15 cellular contexts compared by ENCODE assay signal in genomic region chr6:76789580-76789979, GRCh38.
A peak's percentile ranks its signal among the peaks of the same experiment; 100 is the strongest.
DNase-seq lines count a peak whose midpoint lies in the region; ATAC-seq and TF ChIP-seq lines count a peak whose summit lies in the region.
"Had no signal": no experiment of that assay in that cellular context is flagged by ENCODE, and none has a peak within 500 bp of the region (broad histone marks: within the 10 kb centered on the region; RNA-seq: fewer than 3 reads in every experiment).

No MANE protein-coding gene starts in this region.

- no peak overlapping the region for H2BK5ac ChIP-seq in H9 (ENCODE audit: insufficient read length, low read length)

- H3K36me3 Mint-ChIP-seq in endodermal cell (ENCODE audit: low read depth) (peaks cover 16% of the 10 kb centered on the region), H9 (ENCODE audit: insufficient read depth in 1 of 3, low read depth in 3 of 3) (peaks cover 0 to 9% (median 4%) of the 10 kb centered on the region in 3 experiments; a peak in 5 of 7 replicates)
- H3K36me3 Mint-ChIP-seq: CD8-positive, alpha-beta memory T cell; IgD-negative memory B cell had no signal

- H2BK20ac ChIP-seq in H9 (ENCODE audit: low read depth, low read length, poor library complexity, severe bottlenecking) = no peak overlapping the region

- H3K56ac ChIP-seq in H9 (ENCODE audit: insufficient read length, low read depth, low read length) = no peak overlapping the region

- no peak overlapping the region for H3K18ac ChIP-seq in H9 (ENCODE audit: insufficient read length, low read depth, low read length)

- H3K9me3 ChIP-seq in endodermal cell (ENCODE audit: control insufficient read depth, low read length) (peaks cover 23% of the 10 kb centered on the region), stomach (peaks cover 0 to 12% (median 3%) of the 10 kb centered on the region in 4 donors), H9 (ENCODE audit: control insufficient read depth, low read depth, low read length) (no peaks in the 10 kb centered on the region)
- H3K9me3 ChIP-seq: BLaER1, Caco-2 had no signal

- WGBS in endodermal cell (ENCODE audit: insufficient coverage in 1 of 2, insufficient read length in 1 of 2), 2 experiments = 88 to 96% methylated on average over 3 of the region's 3 CpGs
- 71 to 90% (median 80%) methylated on average over 3 of the region's 3 CpGs for WGBS in stomach, 5 donors
- WGBS in H9 (ENCODE audit: extremely low coverage, insufficient read length, low lambda C conversion rate) = no CpG with 5 or more reads among the region's 3 CpGs

- H4K8ac ChIP-seq in H9 (replicated peaks; ENCODE audit: insufficient read length, low read depth, low read length) = no peak overlapping the region

- no peak overlapping the region for H3K4me2 ChIP-seq in H9 (ENCODE audit: insufficient read depth, insufficient read length, low read length)
- H3K4me2 ChIP-seq: BLaER1 had no signal

- H4K20me1 ChIP-seq in H9 (ENCODE audit: control insufficient read depth, insufficient read depth, insufficient read length) = no peaks in the 10 kb centered on the region
- H4K20me1 ChIP-seq: BLaER1 had no signal

- H3K23me2 ChIP-seq in H9 (ENCODE audit: insufficient read length, low read depth, low read length, poor library complexity, severe bottlenecking) = no peaks in the 10 kb centered on the region

- no peak for TF ChIP-seq POLR2A in stomach (IDR thresholded peaks at IDR 0.05)

- H3K36me3 ChIP-seq in endodermal cell (ENCODE audit: control insufficient read depth, insufficient read depth, low read length) (no peaks in the 10 kb centered on the region), stomach (no peaks in the 10 kb centered on the region)
- H3K36me3 ChIP-seq: BLaER1 had no signal

- ATAC-seq in left ventricle myocardium superior = no peak

- H3K4me1 ChIP-seq in endodermal cell (ENCODE audit: control insufficient read depth, insufficient read depth, low read length) (no peaks in the 10 kb centered on the region), stomach (peaks cover 0 to 8% (median 3%) of the 10 kb centered on the region in 4 donors), H9 (ENCODE audit: insufficient read depth, low read length) (no peaks in the 10 kb centered on the region)
- H3K4me1 ChIP-seq: BLaER1 had no signal

- H3K27me3 Mint-ChIP-seq in endodermal cell (ENCODE audit: insufficient read depth) = peaks cover 11% of the 10 kb centered on the region
- H3K27me3 Mint-ChIP-seq in H9 (ENCODE audit: low read depth) = no peaks in the 10 kb centered on the region
- H3K27me3 Mint-ChIP-seq: IgD-negative memory B cell had no signal

- no peak overlapping the region for H3K23ac ChIP-seq in H9 (ENCODE audit: insufficient read length, low read depth, low read length)

- H3K27ac Mint-ChIP-seq in endodermal cell (no peak overlapping the region), H9 (peak overlapping the region in 1 of 3 experiments; percentile 52; a peak in 1 of 7 replicates)
- H3K27ac Mint-ChIP-seq: CD8-positive, alpha-beta memory T cell had no signal

- H3K4me3 ChIP-seq in endodermal cell (ENCODE audit: low read length) (peak overlapping the region; percentile 52), stomach (no peak overlapping the region)
- H3K4me3 ChIP-seq: BLaER1 had no signal

- no peak overlapping the region for H2AFZ ChIP-seq in H9 (ENCODE audit: low read length)

- H3K79me2 ChIP-seq in H9 (ENCODE audit: insufficient read depth, low read length) = no peaks in the 10 kb centered on the region

- H3K9ac ChIP-seq in endodermal cell (ENCODE audit: extremely low read depth, low read length, poor library complexity, severe bottlenecking) (no peak overlapping the region), H9 (ENCODE audit: extremely low read depth, insufficient read length, low read length) (no peak overlapping the region)
- H3K9ac ChIP-seq: BLaER1 had no signal

- DNase-seq in endodermal cell (no peak), myocyte (ENCODE audit: low read depth) (peak; percentile 85), stomach (no peak), H9 (no peak), left ventricle myocardium superior (no peak)
- DNase-seq in stimulated activated naive CD4-positive, alpha-beta T cell (lab: John Stamatoyannopoulos, UW) = no peak
- DNase-seq: 8988T; AML-193; Caco-2; CD8-positive, alpha-beta memory T cell; DND-41; GF-D8 had no signal

- H3K4ac ChIP-seq in H9 (ENCODE audit: low read depth, low read length) = no peak overlapping the region

- no peak overlapping the region for H2BK15ac ChIP-seq in H9 (ENCODE audit: low read depth, low read length)

- no peak overlapping the region for H2BK12ac ChIP-seq in H9 (ENCODE audit: insufficient read length, low read depth, low read length)

- H3K9me3 Mint-ChIP-seq in endodermal cell (peaks cover 26% of the 10 kb centered on the region), H9 (peaks cover 0 to 11% of the 10 kb centered on the region in 2 experiments; a peak in 2 of 5 replicates)

- H3K27ac ChIP-seq in 22Rv1 (peak overlapping the region; percentile 74), endodermal cell (ENCODE audit: low read depth, low read length) (no peak overlapping the region), stomach (peak overlapping the region; percentile 41 to 67 (median 60)), H9 (ENCODE audit: insufficient read length, low read depth, low read length) (no peak overlapping the region)
- H3K27ac ChIP-seq: BLaER1 had no signal

- H3K14ac ChIP-seq in H9 (ENCODE audit: insufficient read depth, low read length) = no peak overlapping the region

- intact Hi-C loops in stomach (cut with DNase I; ENCODE audit: low total_unique reads) (no loop called here), left ventricle myocardium superior (cut with micrococcal nuclease) (no loop called here)

- H3K4me1 Mint-ChIP-seq in endodermal cell = no peaks in the 10 kb centered on the region
- H3K4me1 Mint-ChIP-seq in H9 = no peaks in the 10 kb centered on the region
- H3K4me1 Mint-ChIP-seq: CD8-positive, alpha-beta memory T cell; IgD-negative memory B cell had no signal

- H3K79me1 ChIP-seq in H9 (ENCODE audit: insufficient read depth, low read depth, low read length, poor library complexity, severe bottlenecking) = no peaks in the 10 kb centered on the region

- no peak overlapping the region for H2BK120ac ChIP-seq in H9 (ENCODE audit: low read depth, low read length, poor library complexity, severe bottlenecking)

- H4K5ac ChIP-seq in H9 (ENCODE audit: insufficient read length, low read depth, low read length) = no peak overlapping the region

- no peak overlapping the region for H2AK5ac ChIP-seq in H9 (ENCODE audit: insufficient read length, low read length)

- H3K27me3 ChIP-seq in endodermal cell (ENCODE audit: control insufficient read depth, insufficient read depth, low read length, poor library complexity, severe bottlenecking) (no peaks in the 10 kb centered on the region), stomach (no peaks in the 10 kb centered on the region), H9 (ENCODE audit: insufficient read depth, low read length) (no peaks in the 10 kb centered on the region)
- H3K27me3 ChIP-seq: BLaER1 had no signal

- TF ChIP-seq CTCF in 22Rv1 (IDR thresholded peaks at IDR 0.05) (no peak), endodermal cell (conservative IDR thresholded peaks at IDR 0.05) (no peak), stomach (IDR thresholded peaks at IDR 0.05) (no peak), H9 (conservative IDR thresholded peaks at IDR 0.05) (no peak)

- no peak for TF ChIP-seq EP300 in stomach (IDR thresholded peaks at IDR 0.05)

- H3K4me3 Mint-ChIP-seq in endodermal cell = no peak overlapping the region
- no peak overlapping the region for H3K4me3 Mint-ChIP-seq in H9
- H3K4me3 Mint-ChIP-seq: CD8-positive, alpha-beta memory T cell; IgD-negative memory B cell had no signal

- H3T11ph ChIP-seq in H9 (ENCODE audit: low read length) = no peak overlapping the region

- H4K91ac ChIP-seq in H9 (ENCODE audit: insufficient read length, low read depth, low read length) = no peak overlapping the region

Comparison
In these comparisons a context has a peak if more than half of its experiments do, and no peak if none do; other contexts are left out.
1. H3K27ac ChIP-seq: peak in 22Rv1 (single experiment) and stomach (5 of 5); none in endodermal cell (single experiment) and H9 (single experiment).